Comparison of ENCODE assay signal across 1 cellular context in the genomic region with DNA sequence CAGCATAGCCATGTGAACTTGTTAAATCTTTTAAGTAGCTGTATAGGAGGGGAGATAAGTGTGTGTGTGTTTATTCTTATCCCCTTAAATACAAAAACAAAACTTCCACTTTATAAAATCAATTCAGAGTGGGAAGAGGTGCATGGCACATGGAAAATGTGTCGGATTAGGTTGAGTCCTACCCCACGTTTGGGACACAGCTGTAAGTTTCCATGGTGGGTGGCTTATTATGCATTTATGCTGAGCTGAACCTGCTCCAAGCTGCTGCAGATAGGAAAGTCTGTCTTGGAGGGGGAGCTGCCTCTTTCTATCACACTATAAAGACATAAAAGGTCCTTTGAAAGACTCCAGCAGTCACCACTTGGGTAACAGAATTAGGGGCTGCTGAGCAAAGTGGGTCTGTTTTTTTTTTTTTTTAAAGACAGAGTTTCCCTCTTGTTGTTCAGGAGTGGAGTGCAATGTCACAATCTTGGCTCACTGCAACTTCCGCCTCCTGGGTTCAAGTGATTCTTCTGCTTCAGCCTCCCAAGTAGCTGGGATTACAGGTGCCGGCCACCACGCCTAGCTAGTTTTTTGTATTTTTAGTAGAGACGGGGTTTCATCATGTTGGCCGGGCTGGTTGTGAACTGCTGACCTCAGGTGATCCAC.
TF ChIP-seq lines count a peak whose summit lies in the region.

No MANE protein-coding gene starts in this region.

TF ChIP-seq in H1, 55 proteins besides CTCF, POLR2A, EP300 and RAD21:
- TF ChIP-seq POLR2AphosphoS5 (IDR thresholded peaks at IDR 0.05; ENCODE audit: low read depth, low read length), result no peak
- TF ChIP-seq TAF7 (optimal IDR thresholded peaks at IDR 0.05; ENCODE audit: borderline replicate concordance, low read depth, low read length), result no peak
